In genomic region chr19:2274937-2275535, GRCh38 we compare ENCODE assay signal across 8 cellular contexts. TPM values are rescaled to one million over a fixed set of nuclear protein-coding genes. Genes with fewer than 3 reads are reported as not detected.
DNase-seq lines count a peak whose midpoint lies in the region; TF ChIP-seq lines count a peak whose summit lies in the region.

No MANE protein-coding gene starts in this region.

- no peaks in the 10 kb centered on the region for H3K9me3 ChIP-seq in SK-N-SH

- H4K20me1 ChIP-seq in SK-N-SH (ENCODE audit: insufficient read depth): peaks cover 52% of the 10 kb centered on the region

- H3K27ac ChIP-seq in SK-N-SH (ENCODE audit: low read depth in 2 of 2, low read length in 1 of 2) (peak overlapping the region in 1 of 2 experiments; percentile 46; a peak in 2 of 4 replicates), substantia nigra (ENCODE audit: low read depth, low read length, poor library complexity, severe bottlenecking) (peak overlapping the region; percentile 21)

- H3F3A ChIP-seq in SK-N-SH (replicated peaks; ENCODE audit: insufficient read depth): peaks cover 17% of the 10 kb centered on the region

- no peaks in the 10 kb centered on the region for H3K9me2 ChIP-seq in SK-N-SH

- no peak for TF ChIP-seq EP300 in SK-N-SH (IDR thresholded peaks at IDR 0.05; ENCODE audit: borderline replicate concordance in 1 of 2, low read depth in 1 of 2, low read length in 1 of 2)

- CTCF ChIA-PET in SK-N-SH (lab: Yijun Ruan, JAX): interaction anchor here (0.6 to 11.9 kb wide), 24 partner anchors 8 to 1042 kb away, joined by 3 to 284 read pairs (median 6); partner anchors contain the start of genes LINGO3, LSM7, PLEKHJ1 and SF3A2

- peaks cover 17 to 26% of the 10 kb centered on the region in 2 experiments for H3K36me3 ChIP-seq in SK-N-SH (replicated peaks in 1 of 2; ENCODE audit: control insufficient read depth in 1 of 2, insufficient read depth in 2 of 2, low read length in 1 of 2)

- TF ChIP-seq CTCF in SK-N-SH (IDR thresholded peaks at IDR 0.05) (peak; percentile 59), choroid plexus epithelial cell (conservative IDR thresholded peaks at IDR 0.05; ENCODE audit: low read depth, low read length) (peak; percentile 76)

- H3K4me2 ChIP-seq in SK-N-SH: no peak overlapping the region

- H3K27me3 ChIP-seq in SK-N-SH (ENCODE audit: insufficient read depth): no peaks in the 10 kb centered on the region

- H2AFZ ChIP-seq in SK-N-SH (ENCODE audit: low read depth): no peak overlapping the region

- peak; percentile 88 for TF ChIP-seq RAD21 in SK-N-SH (IDR thresholded peaks at IDR 0.05; ENCODE audit: low read length)

- DNase-seq in DMS79 treated with DMSO at 0.1 percent for 48 hours (lab: John Stamatoyannopoulos, UW) (peak; percentile 17), DMS79 (lab: John Stamatoyannopoulos, UW) (no peak), HUDEP-2 (lab: John Stamatoyannopoulos, UW; ENCODE audit: unreplicated experiment in 76 of 76) (peak in 59 of 76 experiments; percentile 32 to 74 (median 55)), SK-N-SH (peak; percentile 89), choroid plexus epithelial cell (ENCODE audit: low read depth) (peak; percentile 70), left kidney (ENCODE audit: low read depth, low spot score) (peak; percentile 89), substantia nigra (lab: John Stamatoyannopoulos, UW) (peak in 46 of 49 donors; percentile 12 to 79 (median 56)), NCI-H1048 (lab: John Stamatoyannopoulos, UW) (no peak)

- H3K9ac ChIP-seq in SK-N-SH: no peak overlapping the region

- peaks cover 57% of the 10 kb centered on the region for H3K79me2 ChIP-seq in SK-N-SH (ENCODE audit: insufficient read depth)

- WGBS in SK-N-SH (ENCODE audit: low lambda C conversion rate): 72% methylated on average over 12 of the region's 16 CpGs

- H3K4me3 ChIP-seq in SK-N-SH (ENCODE audit: low read depth in 2 of 2, low read length in 1 of 2) (no peak overlapping the region), choroid plexus epithelial cell (ENCODE audit: low read depth, low read length) (no peak overlapping the region)

- H3K4me1 ChIP-seq in SK-N-SH (ENCODE audit: control insufficient read depth in 1 of 2, insufficient read depth in 2 of 2, low read depth in 1 of 2, low read length in 1 of 2): peaks cover 4 to 28% of the 10 kb centered on the region in 2 experiments; a peak in 1 of 4 replicates

- POLR2A ChIA-PET in SK-N-SH (lab: Yijun Ruan, JAX): interaction anchor here (1.0 to 1.9 kb wide), 4 partner anchors 15 to 41 kb away, joined by 3 to 6 read pairs (median 3); no protein-coding TSS in a partner anchor

TF ChIP-seq in SK-N-SH, 30 proteins besides CTCF, POLR2A, EP300 and RAD21:
- peak; percentile 94 for TF ChIP-seq MXI1 (IDR thresholded peaks at IDR 0.05; ENCODE audit: low read depth, low read length)
- peak; percentile 88 for TF ChIP-seq SMC3 (IDR thresholded peaks at IDR 0.05; ENCODE audit: low read depth, low read length)
- TF ChIP-seq, protein P1, sequence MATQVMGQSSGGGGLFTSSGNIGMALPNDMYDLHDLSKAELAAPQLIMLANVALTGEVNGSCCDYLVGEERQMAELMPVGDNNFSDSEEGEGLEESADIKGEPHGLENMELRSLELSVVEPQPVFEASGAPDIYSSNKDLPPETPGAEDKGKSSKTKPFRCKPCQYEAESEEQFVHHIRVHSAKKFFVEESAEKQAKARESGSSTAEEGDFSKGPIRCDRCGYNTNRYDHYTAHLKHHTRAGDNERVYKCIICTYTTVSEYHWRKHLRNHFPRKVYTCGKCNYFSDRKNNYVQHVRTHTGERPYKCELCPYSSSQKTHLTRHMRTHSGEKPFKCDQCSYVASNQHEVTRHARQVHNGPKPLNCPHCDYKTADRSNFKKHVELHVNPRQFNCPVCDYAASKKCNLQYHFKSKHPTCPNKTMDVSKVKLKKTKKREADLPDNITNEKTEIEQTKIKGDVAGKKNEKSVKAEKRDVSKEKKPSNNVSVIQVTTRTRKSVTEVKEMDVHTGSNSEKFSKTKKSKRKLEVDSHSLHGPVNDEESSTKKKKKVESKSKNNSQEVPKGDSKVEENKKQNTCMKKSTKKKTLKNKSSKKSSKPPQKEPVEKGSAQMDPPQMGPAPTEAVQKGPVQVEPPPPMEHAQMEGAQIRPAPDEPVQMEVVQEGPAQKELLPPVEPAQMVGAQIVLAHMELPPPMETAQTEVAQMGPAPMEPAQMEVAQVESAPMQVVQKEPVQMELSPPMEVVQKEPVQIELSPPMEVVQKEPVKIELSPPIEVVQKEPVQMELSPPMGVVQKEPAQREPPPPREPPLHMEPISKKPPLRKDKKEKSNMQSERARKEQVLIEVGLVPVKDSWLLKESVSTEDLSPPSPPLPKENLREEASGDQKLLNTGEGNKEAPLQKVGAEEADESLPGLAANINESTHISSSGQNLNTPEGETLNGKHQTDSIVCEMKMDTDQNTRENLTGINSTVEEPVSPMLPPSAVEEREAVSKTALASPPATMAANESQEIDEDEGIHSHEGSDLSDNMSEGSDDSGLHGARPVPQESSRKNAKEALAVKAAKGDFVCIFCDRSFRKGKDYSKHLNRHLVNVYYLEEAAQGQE (IDR thresholded peaks at IDR 0.05; ENCODE audit: low read depth, low read length): peak; percentile 61; the same call in 1 of the 2 replicates
- TF ChIP-seq TCF12 (IDR thresholded peaks at IDR 0.05): no peak
- peak; percentile 65; the same call in 1 of the 2 replicates for TF ChIP-seq SIN3A (IDR thresholded peaks at IDR 0.05; ENCODE audit: borderline replicate concordance, low read depth, low read length)
- TF ChIP-seq TAF1 (IDR thresholded peaks at IDR 0.05; ENCODE audit: borderline replicate concordance, low read depth, low read length): no peak
- TF ChIP-seq, protein P2, sequence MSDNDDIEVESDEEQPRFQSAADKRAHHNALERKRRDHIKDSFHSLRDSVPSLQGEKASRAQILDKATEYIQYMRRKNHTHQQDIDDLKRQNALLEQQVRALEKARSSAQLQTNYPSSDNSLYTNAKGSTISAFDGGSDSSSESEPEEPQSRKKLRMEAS (IDR thresholded peaks at IDR 0.05; ENCODE audit: low read depth): 0 out of 2 replicates have a peak, but pooled peaks have one; percentile 24
- no peak for TF ChIP-seq GATA2 (CRISPR knock-in tag; IDR thresholded peaks at IDR 0.05)

RNA-seq across cellular contexts. Expression of gene PEAK3, which starts 6.9 kb away (rescaled TPM):
- not detected in 2 replicates for polyA plus RNA-seq in SK-N-SH (2012; rRNA removed)
- not detected in 2 replicates for polyA plus RNA-seq in SK-N-SH (2012; cell fraction: cytosol; rRNA removed)
- polyA plus RNA-seq in SK-N-SH (2012; cell fraction: nucleus; rRNA removed): not detected in 2 replicates

RNA-seq across cellular contexts. Expression of gene JSRP1, which starts 18.8 kb away (rescaled TPM):
- polyA plus RNA-seq in SK-N-SH (2012; rRNA removed): 0.76 and 0.88 TPM in 2 replicates
- 0.58 and 0.66 TPM in 2 replicates for polyA plus RNA-seq in SK-N-SH (2012; cell fraction: cytosol; rRNA removed)
- polyA plus RNA-seq in SK-N-SH (2012; cell fraction: nucleus; rRNA removed): 0.75 and 1.8 TPM in 2 replicates

RNA-seq across cellular contexts. Expression of gene AMH, which starts 25.9 kb away (rescaled TPM):
- 16.0 and 18.1 TPM in 2 replicates for polyA plus RNA-seq in SK-N-SH (2012; rRNA removed)
- polyA plus RNA-seq in SK-N-SH (2012; cell fraction: cytosol; rRNA removed): 1.4 and 2.7 TPM in 2 replicates
- 255 and 564 TPM in 2 replicates for polyA plus RNA-seq in SK-N-SH (2012; cell fraction: nucleus; rRNA removed)

RNA-seq across cellular contexts. Expression of gene LINGO3, which starts 32.9 kb away (rescaled TPM):
- polyA plus RNA-seq in SK-N-SH (2012; rRNA removed): not detected in 2 replicates
- not detected in 2 replicates for polyA plus RNA-seq in SK-N-SH (2012; cell fraction: cytosol; rRNA removed)
- polyA plus RNA-seq in SK-N-SH (2012; cell fraction: nucleus; rRNA removed): 0.04 TPM in 1 of 2 replicates, not detected in the other

RNA-seq across cellular contexts. Expression of gene SF3A2, which starts 38.4 kb away (rescaled TPM):
- polyA plus RNA-seq in SK-N-SH (2012; rRNA removed): 35.0 and 55.8 TPM in 2 replicates
- 18.7 and 29.3 TPM in 2 replicates for polyA plus RNA-seq in SK-N-SH (2012; cell fraction: cytosol; rRNA removed)
- 271 and 351 TPM in 2 replicates for polyA plus RNA-seq in SK-N-SH (2012; cell fraction: nucleus; rRNA removed)

Comparison
In these comparisons a context has a peak if more than half of its experiments do, and no peak if none do; other contexts are left out.
1. DNase-seq: peak in DMS79 treated with DMSO at 0.1 percent for 48 hours (single experiment), HUDEP-2 (59 of 76), SK-N-SH (single experiment), choroid plexus epithelial cell (single experiment), left kidney (single experiment) and substantia nigra (46 of 49); none in DMS79 (single experiment) and NCI-H1048 (single experiment).